In genomic region chr2:240840435-240841060, GRCh38 we compare ENCODE assay signal across 8 cellular contexts. TPM values are rescaled to one million over a fixed set of nuclear protein-coding genes. Genes with fewer than 3 reads are reported as not detected.
DNase-seq lines count a peak whose midpoint lies in the region; ATAC-seq, FAIRE-seq and TF ChIP-seq lines count a peak whose summit lies in the region.

No MANE protein-coding gene starts in this region.

- RAD21 ChIA-PET in GM12878 (lab: Charles Lee; ENCODE audit: unreplicated experiment): interaction anchor here (0.6 to 1.9 kb wide), 3 partner anchors 10 to 326 kb away, joined by 3 to 21 read pairs (median 3); no protein-coding TSS in a partner anchor

- H3K4me2 ChIP-seq in GM12878 (ENCODE audit: control insufficient read depth, insufficient read depth): no peak overlapping the region

- CTCF ChIA-PET in A673 (lab: Charles Lee): interaction anchor here (1.0 to 1.1 kb wide), 2 partner anchors 10 to 326 kb away, joined by 3 to 4 read pairs; no protein-coding TSS in a partner anchor
- CTCF ChIA-PET in GM12878 (lab: Yijun Ruan, JAX): interaction anchor here (0.7 to 3.4 kb wide), 5 partner anchors 10 to 326 kb away, joined by 3 to 31 read pairs (median 3); no protein-coding TSS in a partner anchor

- intact Hi-C loops in A673 (cut with micrococcal nuclease; ENCODE audit: unreplicated experiment): loop anchor here (10.0 kb wide), 1 partner anchor 1034 kb away; no protein-coding TSS in a partner anchor
- intact Hi-C loops in GM12878 (cut with micrococcal nuclease; ENCODE audit: unreplicated experiment): loop anchor here (1.0 kb wide), 1 partner anchor 326 kb away; no protein-coding TSS in a partner anchor
- intact Hi-C loops in stomach (cut with DNase I; ENCODE audit: low total_unique reads): no loop called here

- TF ChIP-seq EP300 in GM12878 (IDR thresholded peaks at IDR 0.05; ENCODE audit: borderline replicate concordance in 1 of 2, control insufficient read depth in 1 of 2, low read depth in 2 of 2, low read length in 2 of 2): no peak
- no peak for TF ChIP-seq EP300 in stomach (IDR thresholded peaks at IDR 0.05)

- no TSS peak for BruUV-seq in A673 (replicated peaks; lab: Mats Ljungman, UMichigan)
- no TSS peak for BruUV-seq in GM12878 (replicated peaks; lab: Mats Ljungman, UMichigan)

- TF ChIP-seq POLR2A in GM12878 (IDR thresholded peaks at IDR 0.05; ENCODE audit: low read depth, low read length) (no peak), stomach (IDR thresholded peaks at IDR 0.05) (no peak)

- H3K4me1 ChIP-seq in A673 (ENCODE audit: insufficient read depth, low read length, poor library complexity, severe bottlenecking) (no peaks in the 10 kb centered on the region), GM12878 (ENCODE audit: control insufficient read depth, insufficient read depth, low read length) (no peaks in the 10 kb centered on the region), stomach (no peaks in the 10 kb centered on the region)

- in situ Hi-C loops in GM12878 (cut with MboI): loop anchor here (25.0 kb wide), 1 partner anchor 328 kb away; no protein-coding TSS in a partner anchor

- no peak overlapping the region for H3K4me3 ChIP-seq in A673 (ENCODE audit: low read depth, low read length, poor library complexity, severe bottlenecking)
- H3K4me3 ChIP-seq in GM12878: no peak overlapping the region
- no peak overlapping the region for H3K4me3 ChIP-seq in stomach

- SMC1A ChIA-PET in GM12878 (lab: Charles Lee; ENCODE audit: uncharacterized antibody, unreplicated experiment): interaction anchor here (0.8 to 1.2 kb wide), 3 partner anchors 19 to 344 kb away, joined by 3 to 11 read pairs (median 3); no protein-coding TSS in a partner anchor

- H3K27ac ChIP-seq in A673 (ENCODE audit: low read depth, low read length, poor library complexity, severe bottlenecking): no peak overlapping the region
- no peak overlapping the region for H3K27ac ChIP-seq in GM12878 (ENCODE audit: control insufficient read depth, insufficient read depth)
- no peak overlapping the region for H3K27ac ChIP-seq in stomach

- DNase-seq in A673 (ENCODE audit: low spot score) (peak; percentile 54), GM04504 (ENCODE audit: low read depth) (peak; percentile 60), NCI-H2227 (lab: John Stamatoyannopoulos, UW; ENCODE audit: unreplicated experiment) (peak; percentile 73), GM12878 (ENCODE audit: low read depth, low spot score) (no peak), islet precursor cell (peak; percentile 95), stomach (peak; percentile 60), T-helper 9 cell (no peak)
- no peak for DNase-seq in stimulated activated CD4-positive, alpha-beta T cell treated with anti-CD3 and anti-CD28 coated beads, Interleukin-2, amount 100 ng/mL, for 48 hours

- no peaks in the 10 kb centered on the region for H3K9me3 ChIP-seq in A673 (ENCODE audit: low read depth, low read length, poor library complexity, severe bottlenecking)
- H3K9me3 ChIP-seq in GM12878 (replicated peaks; ENCODE audit: control insufficient read depth, insufficient read depth, low read length): no peaks in the 10 kb centered on the region; the same call in 2 of the 3 replicates
- no peaks in the 10 kb centered on the region for H3K9me3 ChIP-seq in stomach

- no peaks in the 10 kb centered on the region for H3K79me2 ChIP-seq in GM12878 (ENCODE audit: control insufficient read depth, insufficient read depth, low read length)

- H3K9ac ChIP-seq in GM12878 (ENCODE audit: control insufficient read depth, insufficient read depth, low read length): no peak overlapping the region

- POLR2A ChIA-PET in A673 (lab: Charles Lee; ENCODE audit: low non-redundant PET) (no interaction called here), GM12878 (lab: Charles Lee) (no interaction called here)

- FAIRE-seq in GM12878 (lab: Jason Lieb, UNC): no peak

- WGBS in GM12878 (ENCODE audit: insufficient coverage, insufficient replicate concordance, low lambda C conversion rate, missing lambda C conversion rate): 7% methylated on average over 9 of the region's 9 CpGs
- 13 to 44% (median 35%) methylated on average over 5 to 9 of the region's 9 CpGs for WGBS in stomach, 5 donors

- peaks cover 22% of the 10 kb centered on the region for H3K27me3 ChIP-seq in A673 (replicated peaks; ENCODE audit: insufficient read depth, low read depth, low read length, poor library complexity)
- no peaks in the 10 kb centered on the region; a peak in 2 of 4 replicates for H3K27me3 ChIP-seq in GM12878 (replicated peaks in 1 of 2; ENCODE audit: control insufficient read depth in 2 of 2, insufficient read depth in 2 of 2, low read length in 1 of 2)
- H3K27me3 ChIP-seq in stomach: peaks cover 0 to 26% (median 0%) of the 10 kb centered on the region in 3 donors

- peak; percentile 54 for TF ChIP-seq CTCF in A673 (conservative IDR thresholded peaks at IDR 0.05; ENCODE audit: low read depth, low read length)
- TF ChIP-seq CTCF in GM12878 (IDR thresholded peaks at IDR 0.05 in 2 of 3, conservative IDR thresholded peaks at IDR 0.05 in 1 of 3; ENCODE audit: control insufficient read depth in 2 of 3, extremely low read depth in 1 of 3, insufficient read depth in 1 of 3, low read depth in 3 of 3, low read length in 3 of 3): peak; percentile 48 to 54 (median 52); a peak in 5 of 6 replicates
- TF ChIP-seq CTCF in stomach (IDR thresholded peaks at IDR 0.05): peak in 5 of 7 experiments; percentile 25 to 51 (median 34)

- peak; percentile 57 for TF ChIP-seq RAD21 in GM12878 (IDR thresholded peaks at IDR 0.05; ENCODE audit: insufficient read depth, low read depth, low read length)

- ATAC-seq in GM12878: peak; percentile 66

- no peaks in the 10 kb centered on the region for H4K20me1 ChIP-seq in GM12878 (ENCODE audit: control insufficient read depth, insufficient read depth)

- no peak overlapping the region for H2AFZ ChIP-seq in GM12878 (ENCODE audit: control insufficient read depth, low read depth, low read length)

- H3K36me3 ChIP-seq in A673 (ENCODE audit: insufficient read depth, low read length, poor library complexity, severe bottlenecking) (no peaks in the 10 kb centered on the region), GM12878 (ENCODE audit: control insufficient read depth in 2 of 2, insufficient read depth in 2 of 2, low read length in 1 of 2) (no peaks in the 10 kb centered on the region), stomach (no peaks in the 10 kb centered on the region)

RNA-seq across cellular contexts. Expression of gene KIF1A, which starts 20.5 kb away (rescaled TPM):
- total RNA-seq in A673 (2021) (301 and 330 TPM in 2 replicates), GM12878 (2014; rRNA removed) (0.06 TPM in 1 of 2 replicates, not detected in the other), GM12878 (2014; rRNA removed; fragmentation: Illumina TruSeq; extraction: Trizol) (not detected in 2 replicates), GM12878 (2021) (0.51 and 0.95 TPM in 2 replicates), stomach (10 to 100 TPM in 1 of 5 donors, 1 to 10 TPM in 3, under 1 TPM in 1; 0.29 to 12.5 (median 3.9) TPM)
- not detected in 2 replicates for total RNA-seq in GM12878 (2013; cell fraction: nucleolus; rRNA removed)
- 0.42 TPM for polyA plus RNA-seq in GM12878 (2011; ENCODE audit: low read depth)
- polyA plus RNA-seq in GM12878 (2011; rRNA removed) (not detected in 2 replicates), GM12878 (2014; fragmentation: Illumina TruSeq; extraction: Trizol) (not detected in 2 replicates), GM12878 (2014; fragmentation: Nextera tagmentation; extraction: Ambion mirVana) (not detected), GM12878 (2014; rRNA removed) (0.04 TPM in 1 of 2 replicates, not detected in the other), GM12878 (2016; fragmentation: Nextera tagmentation; extraction: Ambion mirVana) (under 1 TPM; 0.04 to 0.18 TPM), stomach (1 to 10 TPM in 1 of 3 donors, under 1 TPM in 2; 0.15 to 4.9 (median 0.63) TPM)
- polyA plus RNA-seq in GM12878 (2011; cell fraction: cytosol; rRNA removed): 0.03 and 0.05 TPM in 2 replicates
- 0.13 and 0.31 TPM in 2 replicates for polyA plus RNA-seq in GM12878 (2011; cell fraction: nucleus; rRNA removed)
- 0.11 and 0.23 TPM in 2 replicates for polyA plus RNA-seq in GM12878 (2012)
- not detected in 2 replicates for polyA minus RNA-seq in GM12878 (2011; rRNA and poly(A)+ RNA removed)
- not detected in 2 replicates for polyA minus RNA-seq in GM12878 (2011; cell fraction: cytosol; rRNA and poly(A)+ RNA removed)
- polyA minus RNA-seq in GM12878 (2011; cell fraction: nucleus; rRNA and poly(A)+ RNA removed): 0.19 TPM in 1 of 2 replicates, not detected in the other

RNA-seq across cellular contexts. Expression of gene AGXT, which starts 28.1 kb away (rescaled TPM):
- total RNA-seq in A673 (2021): not detected in 2 replicates
- not detected in 2 replicates for total RNA-seq in GM12878 (2013; cell fraction: nucleolus; rRNA removed)
- total RNA-seq in GM12878 (2014; rRNA removed): not detected in 2 replicates
- not detected in 2 replicates for total RNA-seq in GM12878 (2014; rRNA removed; fragmentation: Illumina TruSeq; extraction: Trizol)
- total RNA-seq in GM12878 (2021): 0.18 and 0.19 TPM in 2 replicates
- polyA plus RNA-seq in GM12878 (2011; ENCODE audit: low read depth): not detected
- not detected in 2 replicates for polyA plus RNA-seq in GM12878 (2011; rRNA removed)
- polyA plus RNA-seq in GM12878 (2011; cell fraction: cytosol; rRNA removed): not detected in 2 replicates
- polyA plus RNA-seq in GM12878 (2011; cell fraction: nucleus; rRNA removed): not detected in 2 replicates
- polyA plus RNA-seq in GM12878 (2012): not detected in 2 replicates
- not detected in 2 replicates for polyA plus RNA-seq in GM12878 (2014; fragmentation: Illumina TruSeq; extraction: Trizol)
- not detected for polyA plus RNA-seq in GM12878 (2014; fragmentation: Nextera tagmentation; extraction: Ambion mirVana)
- polyA plus RNA-seq in GM12878 (2014; rRNA removed): not detected in 2 replicates
- not detected for polyA plus RNA-seq in GM12878 (2016; fragmentation: Nextera tagmentation; extraction: Ambion mirVana)
- polyA minus RNA-seq in GM12878 (2011; rRNA and poly(A)+ RNA removed): not detected in 2 replicates
- not detected in 2 replicates for polyA minus RNA-seq in GM12878 (2011; cell fraction: cytosol; rRNA and poly(A)+ RNA removed)
- not detected in 2 replicates for polyA minus RNA-seq in GM12878 (2011; cell fraction: nucleus; rRNA and poly(A)+ RNA removed)
- total RNA-seq in stomach: not detected
- not detected for polyA plus RNA-seq in stomach

RNA-seq across cellular contexts. Expression of gene MAB21L4, which starts 55.4 kb away (rescaled TPM):
- total RNA-seq in A673 (2021) (not detected in 2 replicates), GM12878 (2014; rRNA removed) (not detected in 2 replicates), GM12878 (2014; rRNA removed; fragmentation: Illumina TruSeq; extraction: Trizol) (not detected in 2 replicates), GM12878 (2021) (not detected in 2 replicates), stomach (1 to 10 TPM in 1 of 5 donors, under 1 TPM in 2, not detected in 2; 0.45 to 4.9 (median 0.55) TPM)
- not detected in 2 replicates for total RNA-seq in GM12878 (2013; cell fraction: nucleolus; rRNA removed)
- not detected for polyA plus RNA-seq in GM12878 (2011; ENCODE audit: low read depth)
- polyA plus RNA-seq in GM12878 (2011; rRNA removed) (0.03 TPM in 1 of 2 replicates, not detected in the other), GM12878 (2014; fragmentation: Illumina TruSeq; extraction: Trizol) (not detected in 2 replicates), GM12878 (2014; fragmentation: Nextera tagmentation; extraction: Ambion mirVana) (not detected), GM12878 (2014; rRNA removed) (not detected in 2 replicates), GM12878 (2016; fragmentation: Nextera tagmentation; extraction: Ambion mirVana) (not detected), stomach (10 to 100 TPM in 1 of 3 donors, 1 to 10 TPM in 2; 6.0 to 48.9 (median 9.1) TPM)
- polyA plus RNA-seq in GM12878 (2011; cell fraction: cytosol; rRNA removed): 0.06 TPM in 1 of 2 replicates, not detected in the other
- 0.07 TPM in 1 of 2 replicates, not detected in the other for polyA plus RNA-seq in GM12878 (2011; cell fraction: nucleus; rRNA removed)
- polyA plus RNA-seq in GM12878 (2012): not detected in 2 replicates
- not detected in 2 replicates for polyA minus RNA-seq in GM12878 (2011; rRNA and poly(A)+ RNA removed)
- not detected in 2 replicates for polyA minus RNA-seq in GM12878 (2011; cell fraction: cytosol; rRNA and poly(A)+ RNA removed)
- not detected in 2 replicates for polyA minus RNA-seq in GM12878 (2011; cell fraction: nucleus; rRNA and poly(A)+ RNA removed)

Comparison
In these comparisons a context has a peak if more than half of its experiments do, and no peak if none do; other contexts are left out.
1. DNase-seq: peak in A673 (single experiment), GM04504 (single experiment), NCI-H2227 (single experiment), islet precursor cell (single experiment) and stomach (single experiment); none in GM12878 (single experiment), stimulated activated CD4-positive, alpha-beta T cell treated with anti-CD3 and anti-CD28 coated beads, Interleukin-2, amount 100 ng/mL, for 48 hours (0 of 2) and T-helper 9 cell (single experiment).
2. RNA of gene KIF1A, which starts 20.5 kb away (total RNA-seq): 301 to 330 TPM in A673; 0.29 to 12.5 TPM in stomach and 0.06 to 0.95 TPM in GM12878; every median in the first group is over 10 times any median in the second.
3. Peak in every context shown above with its lines, with median percentiles within 50 percentile points of each other: CTCF ChIP-seq.